In genomic region chr12:93609281-93610192, GRCh38 we compare ENCODE assay signal across 21 cellular contexts. TPM values are rescaled to one million over a fixed set of nuclear protein-coding genes. Genes with fewer than 3 reads are reported as not detected.
DNase-seq lines count a peak whose midpoint lies in the region; ATAC-seq, FAIRE-seq and TF ChIP-seq lines count a peak whose summit lies in the region.
"Had no signal": no experiment of that assay in that cellular context is flagged by ENCODE, and none has a peak within 500 bp of the region (broad histone marks: within the 10 kb centered on the region; RNA-seq: fewer than 3 reads in every experiment).

No MANE protein-coding gene starts in this region.

- peak; percentile 95 for FAIRE-seq in colon (lab: Jason Lieb, UNC)
- peak; percentile 97 for FAIRE-seq in kidney (lab: Jason Lieb, UNC)
- FAIRE-seq: K562 had no signal

- H3K36me3 ChIP-seq in kidney (ENCODE audit: control insufficient read depth in 1 of 2, insufficient read depth in 2 of 2, low read length in 2 of 2), result no peaks in the 10 kb centered on the region
- H3K36me3 ChIP-seq: HAP-1 had no signal

- H3K27me3 Mint-ChIP-seq in activated naive CD8-positive, alpha-beta T cell treated with anti-CD3 and anti-CD28 coated beads for 36 hours, result peaks cover 23% of the 10 kb centered on the region

- no peak overlapping the region for H3K9ac ChIP-seq in kidney (ENCODE audit: low read length in 2 of 2)

- no peaks in the 10 kb centered on the region for H3K9me3 ChIP-seq in kidney (ENCODE audit: control insufficient read depth in 1 of 2, low read length in 2 of 2)
- H3K9me3 ChIP-seq: Caco-2 had no signal

- H3K27ac ChIP-seq in kidney (ENCODE audit: low read depth in 2 of 2, low read length in 2 of 2), result no peak overlapping the region

- no peaks in the 10 kb centered on the region for H3K4me1 ChIP-seq in kidney (ENCODE audit: control insufficient read depth in 1 of 2, insufficient read depth in 1 of 2, low read depth in 1 of 2, low read length in 2 of 2)
- H3K4me1 ChIP-seq: Caco-2 had no signal

- H3K4me3 ChIP-seq in AG10803 (ENCODE audit: low read length), result no peak overlapping the region
- H3K4me3 ChIP-seq in LNCaP clone FGC (ENCODE audit: low read depth, low read length), result no peak overlapping the region
- no peak overlapping the region for H3K4me3 ChIP-seq in kidney (ENCODE audit: low read length in 2 of 2)
- H3K4me3 ChIP-seq: HAP-1, K562 had no signal

- TF ChIP-seq CTCF in AG10803 (conservative IDR thresholded peaks at IDR 0.05; ENCODE audit: low read length) (no peak), LNCaP clone FGC (IDR thresholded peaks at IDR 0.05; ENCODE audit: control insufficient read depth, extremely low read depth, insufficient read depth) (no peak), kidney (IDR thresholded peaks at IDR 0.05; ENCODE audit: borderline replicate concordance, extremely low read depth, insufficient read depth) (no peak)

- no peaks in the 10 kb centered on the region for H3K4me1 Mint-ChIP-seq in activated naive CD8-positive, alpha-beta T cell treated with anti-CD3 and anti-CD28 coated beads for 36 hours
- H3K4me1 Mint-ChIP-seq: B cell had no signal

- no peak for ATAC-seq in HG03139 (IDR thresholded peaks at IDR 0.05; ENCODE audit: unreplicated experiment)
- ATAC-seq: K562 had no signal

- H3K9me3 Mint-ChIP-seq in activated naive CD8-positive, alpha-beta T cell treated with anti-CD3 and anti-CD28 coated beads for 36 hours, result no peaks in the 10 kb centered on the region
- H3K9me3 Mint-ChIP-seq: CD4-positive, CD25-positive, alpha-beta regulatory T cell had no signal

- no peaks in the 10 kb centered on the region for H3K36me3 Mint-ChIP-seq in activated naive CD8-positive, alpha-beta T cell treated with anti-CD3 and anti-CD28 coated beads for 36 hours
- H3K36me3 Mint-ChIP-seq: CD4-positive, CD25-positive, alpha-beta regulatory T cell had no signal

- intact Hi-C loops in kidney (cut with DNase I), result no loop called here

- H3K4me3 Mint-ChIP-seq in activated naive CD8-positive, alpha-beta T cell treated with anti-CD3 and anti-CD28 coated beads for 36 hours, result no peak overlapping the region
- H3K4me3 Mint-ChIP-seq: B cell; CD4-positive, CD25-positive, alpha-beta regulatory T cell had no signal

- DNase-seq in AG10803 (ENCODE audit: low read depth), result peak; percentile 42
- peak; percentile 86 for DNase-seq in LNCaP clone FGC (ENCODE audit: low read depth)
- DNase-seq in kidney, result no peak
- DNase-seq in DMS79 treated with DMSO at 0.1 percent for 48 hours (lab: John Stamatoyannopoulos, UW), result no peak
- DNase-seq in activated naive CD8-positive, alpha-beta T cell treated with anti-CD3 and anti-CD28 coated beads for 36 hours, result no peak
- DNase-seq: Caco-2; CD4-positive, CD25-positive, alpha-beta regulatory T cell; DMS153; NCI-H1092; NCI-H146; NCI-H2081 treated with DMSO at 0.1 percent for 48 hours; NCI-H2227 treated with DMSO at 0.1 percent for 48 hours; NCI-H524; OCI-M1; RPMI8226; SIG-M5 had no signal

- H3K27ac Mint-ChIP-seq in activated naive CD8-positive, alpha-beta T cell treated with anti-CD3 and anti-CD28 coated beads for 36 hours, result no peak overlapping the region
- H3K27ac Mint-ChIP-seq: B cell had no signal

RNA-seq across cellular contexts. Expression of gene SOCS2, which starts 37.1 kb away (rescaled TPM):
- 25.7 TPM for total RNA-seq in kidney
- 32.2 TPM for polyA plus RNA-seq in kidney (ENCODE audit: insufficient read depth, low read depth, low replicate concordance)
- total RNA-seq in activated naive CD8-positive, alpha-beta T cell treated with anti-CD3 and anti-CD28 coated beads for 36 hours, result 10 to 100 TPM; 25.8 to 27.0 TPM

Comparison
In these comparisons a context has a peak if more than half of its experiments do, and no peak if none do; other contexts are left out.
1. DNase-seq: peak in AG10803 (single experiment) and LNCaP clone FGC (single experiment); none in kidney (single experiment), DMS79 treated with DMSO at 0.1 percent for 48 hours (single experiment) and activated naive CD8-positive, alpha-beta T cell treated with anti-CD3 and anti-CD28 coated beads for 36 hours (single experiment).